ENCODE assay signal across 27 cellular contexts in genomic region chr18:66707473-66707872, GRCh38.
"Had no signal": no experiment of that assay in that cellular context is flagged by ENCODE, and none has a peak within 500 bp of the region (broad histone marks: within the 10 kb centered on the region; RNA-seq: fewer than 3 reads in every experiment).

No MANE protein-coding gene starts in this region.

- H3K36me3 ChIP-seq: left ventricle myocardium inferior, pancreas, prostate gland, sigmoid colon, spleen, stomach, thyroid gland, transverse colon, upper lobe of left lung, vagina had no signal

- FAIRE-seq: pancreas, small intestine had no signal

- H3K36me3 Mint-ChIP-seq: mesothelial cell of epicardium; naive B cell; stimulated activated memory B cell treated with anti-CD40 and anti-IgM and Interleukin-4, amounts not matched to agents 10 μg/mL and 1 μg/mL and 100 μg/mL, for 72 hours had no signal

- H3K9me3 Mint-ChIP-seq: mesothelial cell of epicardium; naive B cell; nephron progenitor cell; stimulated activated memory B cell treated with anti-CD40 and anti-IgM and Interleukin-4, amounts not matched to agents 10 μg/mL and 1 μg/mL and 100 μg/mL, for 72 hours had no signal

- H3K4me1 ChIP-seq: left ventricle myocardium inferior, pancreas, prostate gland, sigmoid colon, spleen, stomach, testis, thyroid gland, transverse colon, upper lobe of left lung, vagina had no signal

- H3K9me3 ChIP-seq: left ventricle myocardium inferior, pancreas, prostate gland, sigmoid colon, spleen, stomach, testis, thyroid gland, transverse colon, upper lobe of left lung, vagina had no signal

- H3K27ac ChIP-seq: left ventricle myocardium inferior, pancreas, prostate gland, sigmoid colon, spleen, stomach, testis, thyroid gland, transverse colon, upper lobe of left lung, vagina had no signal

- H3K27ac Mint-ChIP-seq: mesothelial cell of epicardium; naive B cell; natural killer cell; nephron progenitor cell; stimulated activated memory B cell treated with anti-CD40 and anti-IgM and Interleukin-4, amounts not matched to agents 10 μg/mL and 1 μg/mL and 100 μg/mL, for 72 hours had no signal

- DNase-seq: islet precursor cell; left ventricle myocardium inferior; mesendoderm; naive B cell; natural killer cell; nephron progenitor cell; nucleus accumbens; pancreas; posterior cingulate gyrus; retina; right cardiac atrium; sigmoid colon; small intestine; spleen; stimulated activated CD4-positive, alpha-beta T cell treated with anti-CD3 and anti-CD28 coated beads, Interleukin-4, amount 100 ng/mL, for 24 hours; stimulated activated CD8-positive, alpha-beta memory T cell treated with anti-CD3 and anti-CD28 coated beads, Interleukin-4, amount 100 ng/mL, for 48 hours; stimulated activated naive CD8-positive, alpha-beta T cell treated with anti-CD3 and anti-CD28 coated beads, Interleukin-15, Interleukin-2, amounts not matched to agents 100 U/mL and 50 U/mL, for 24 hours; stomach; testis; thyroid gland; transverse colon; upper lobe of left lung had no signal

- H3K4me3 Mint-ChIP-seq: mesothelial cell of epicardium; naive B cell; natural killer cell; nephron progenitor cell; stimulated activated memory B cell treated with anti-CD40 and anti-IgM and Interleukin-4, amounts not matched to agents 10 μg/mL and 1 μg/mL and 100 μg/mL, for 72 hours had no signal

- H3K27me3 ChIP-seq: pancreas, sigmoid colon, spleen, stomach, testis, thyroid gland, transverse colon, upper lobe of left lung, vagina had no signal

- ATAC-seq: natural killer cell; pancreas; right cardiac atrium; stimulated activated memory B cell treated with anti-CD40 and anti-IgM and Interleukin-4, amounts not matched to agents 10 μg/mL and 1 μg/mL and 100 μg/mL, for 72 hours; stimulated activated naive CD8-positive, alpha-beta T cell treated with anti-CD3 and anti-CD28 coated beads, Interleukin-15, Interleukin-2, amounts not matched to agents 100 U/mL and 50 U/mL, for 24 hours had no signal

- H3K4me3 ChIP-seq: left ventricle myocardium inferior, lung, pancreas, prostate gland, sigmoid colon, spleen, stomach, testis, thyroid gland, transverse colon, upper lobe of left lung, vagina had no signal

- H3K27me3 Mint-ChIP-seq: naive B cell; stimulated activated memory B cell treated with anti-CD40 and anti-IgM and Interleukin-4, amounts not matched to agents 10 μg/mL and 1 μg/mL and 100 μg/mL, for 72 hours had no signal

- H3K4me1 Mint-ChIP-seq: mesothelial cell of epicardium; naive B cell; natural killer cell; nephron progenitor cell; stimulated activated memory B cell treated with anti-CD40 and anti-IgM and Interleukin-4, amounts not matched to agents 10 μg/mL and 1 μg/mL and 100 μg/mL, for 72 hours had no signal
